Comparison of ENCODE assay signal across 18 cellular contexts in genomic region chr3:65101450-65101849, GRCh38.
DNase-seq lines count a peak whose midpoint lies in the region; ATAC-seq and TF ChIP-seq lines count a peak whose summit lies in the region.
"Had no signal": no experiment of that assay in that cellular context is flagged by ENCODE, and none has a peak within 500 bp of the region (broad histone marks: within the 10 kb centered on the region; RNA-seq: fewer than 3 reads in every experiment).

No MANE protein-coding gene starts in this region.

- POLR2A ChIA-PET in activated CD8-positive, alpha-beta T cell treated with anti-CD3 and anti-CD28 coated beads for 36 hours (lab: Charles Lee): no interaction called here

- DNase-seq in NCI-H226 (peak; percentile 77), astrocyte of the hippocampus (ENCODE audit: low read depth, low spot score) (peak; percentile 16), mesendoderm (no peak), A172 (ENCODE audit: low spot score) (no peak), glutamatergic neuron (no peak), NCI-H524 (lab: John Stamatoyannopoulos, UW) (no peak)
- no peak for DNase-seq in activated CD8-positive, alpha-beta T cell treated with anti-CD3 and anti-CD28 coated beads for 36 hours
- DNase-seq: 8988T, DMS 273 treated with DMSO at 0.1 percent for 48 hours, DMS53, DND-41, EL, H9 had no signal

- no peaks in the 10 kb centered on the region for H3K27me3 ChIP-seq in mesendoderm (ENCODE audit: insufficient read depth, low read length, poor library complexity)
- H3K27me3 ChIP-seq: BLaER1 treated with 17β-estradiol and CSF1 and Interleukin-3, amounts not matched to agents 10 nM and 100 nM had no signal

- H3K56ac ChIP-seq in mesendoderm (ENCODE audit: low read length): no peak overlapping the region

- no peak overlapping the region for H2BK15ac ChIP-seq in mesendoderm (replicated peaks; ENCODE audit: low read depth)

- CTCF ChIA-PET in activated CD8-positive, alpha-beta T cell treated with anti-CD3 and anti-CD28 coated beads for 36 hours (lab: Charles Lee): no interaction called here

- no CpG with 5 or more reads among the region's 1 CpG for WGBS in mesendoderm (ENCODE audit: extremely low coverage, insufficient coverage, low lambda C conversion rate)

- H3K18ac ChIP-seq in mesendoderm (ENCODE audit: low read length): peak overlapping the region; percentile 51

- no peak overlapping the region for H3K27ac Mint-ChIP-seq in glutamatergic neuron (ENCODE audit: unreplicated experiment)
- H3K27ac Mint-ChIP-seq in activated CD8-positive, alpha-beta T cell treated with anti-CD3 and anti-CD28 coated beads for 36 hours: no peak overlapping the region
- H3K27ac Mint-ChIP-seq: B cell; CD8-positive, alpha-beta T cell; H9 had no signal

- no peak overlapping the region for H3K4me2 ChIP-seq in mesendoderm (ENCODE audit: low read length)
- H3K4me2 ChIP-seq: BLaER1 treated with 17β-estradiol and CSF1 and Interleukin-3, amounts not matched to agents 10 nM and 100 nM had no signal

- no peak overlapping the region for H3K9ac ChIP-seq in mesendoderm (ENCODE audit: low read length)
- H3K9ac ChIP-seq: BLaER1 treated with 17β-estradiol and CSF1 and Interleukin-3, amounts not matched to agents 10 nM and 100 nM had no signal

- H3K4ac ChIP-seq in mesendoderm (ENCODE audit: low read depth, low read length): no peak overlapping the region

- no peaks in the 10 kb centered on the region for H3K4me1 ChIP-seq in mesendoderm (ENCODE audit: control insufficient read depth, low read depth, low read length)
- H3K4me1 ChIP-seq: BLaER1 treated with 17β-estradiol and CSF1 and Interleukin-3, amounts not matched to agents 10 nM and 100 nM had no signal

- no peak overlapping the region for H3K4me3 Mint-ChIP-seq in glutamatergic neuron (ENCODE audit: unreplicated experiment)
- H3K4me3 Mint-ChIP-seq in activated CD8-positive, alpha-beta T cell treated with anti-CD3 and anti-CD28 coated beads for 36 hours: no peak overlapping the region
- H3K4me3 Mint-ChIP-seq: B cell; CD8-positive, alpha-beta T cell; H9 had no signal

- H3K27me3 Mint-ChIP-seq in glutamatergic neuron (ENCODE audit: unreplicated experiment): no peaks in the 10 kb centered on the region
- no peaks in the 10 kb centered on the region for H3K27me3 Mint-ChIP-seq in activated CD8-positive, alpha-beta T cell treated with anti-CD3 and anti-CD28 coated beads for 36 hours
- H3K27me3 Mint-ChIP-seq: B cell had no signal

- TF ChIP-seq CTCF in glutamatergic neuron (IDR thresholded peaks at IDR 0.05; ENCODE audit: partially characterized antibody, unreplicated experiment): no peak
- no peak for TF ChIP-seq CTCF in activated CD8-positive, alpha-beta T cell treated with anti-CD3 and anti-CD28 coated beads for 36 hours (IDR thresholded peaks at IDR 0.05)

- H3K27ac ChIP-seq in mesendoderm (ENCODE audit: low read depth, low read length): no peak overlapping the region
- H3K27ac ChIP-seq: BLaER1 treated with 17β-estradiol and CSF1 and Interleukin-3, amounts not matched to agents 10 nM and 100 nM had no signal

- H3K36me3 ChIP-seq in mesendoderm (ENCODE audit: control insufficient read depth, insufficient read depth, low read length): no peaks in the 10 kb centered on the region
- H3K36me3 ChIP-seq: BLaER1 treated with 17β-estradiol and CSF1 and Interleukin-3, amounts not matched to agents 10 nM and 100 nM had no signal

- intact Hi-C loops in activated CD8-positive, alpha-beta T cell treated with anti-CD3 and anti-CD28 coated beads for 36 hours (cut with micrococcal nuclease): no loop called here

- no peak overlapping the region for H2BK5ac ChIP-seq in mesendoderm (ENCODE audit: low read length)

- no peak overlapping the region for H2AK5ac ChIP-seq in mesendoderm (ENCODE audit: low read length)

- H3K36me3 Mint-ChIP-seq in glutamatergic neuron (ENCODE audit: unreplicated experiment): no peaks in the 10 kb centered on the region
- H3K36me3 Mint-ChIP-seq in activated CD8-positive, alpha-beta T cell treated with anti-CD3 and anti-CD28 coated beads for 36 hours (ENCODE audit: low read depth): no peaks in the 10 kb centered on the region
- H3K36me3 Mint-ChIP-seq: CD8-positive, alpha-beta T cell had no signal

- no peaks in the 10 kb centered on the region for H3K9me3 Mint-ChIP-seq in glutamatergic neuron (ENCODE audit: unreplicated experiment)
- peaks cover 1% of the 10 kb centered on the region for H3K9me3 Mint-ChIP-seq in activated CD8-positive, alpha-beta T cell treated with anti-CD3 and anti-CD28 coated beads for 36 hours
- H3K9me3 Mint-ChIP-seq: CD8-positive, alpha-beta T cell; H9 had no signal

- no peak overlapping the region for H4K8ac ChIP-seq in mesendoderm (ENCODE audit: low read depth, low read length)

- no peak overlapping the region for H4K5ac ChIP-seq in mesendoderm (ENCODE audit: low read length)

- H3K4me1 Mint-ChIP-seq in glutamatergic neuron (ENCODE audit: low read depth, unreplicated experiment): no peaks in the 10 kb centered on the region
- H3K4me1 Mint-ChIP-seq in activated CD8-positive, alpha-beta T cell treated with anti-CD3 and anti-CD28 coated beads for 36 hours (ENCODE audit: low read depth): no peaks in the 10 kb centered on the region
- H3K4me1 Mint-ChIP-seq: B cell had no signal

- no peak overlapping the region for H2BK120ac ChIP-seq in mesendoderm (ENCODE audit: low read depth, low read length)

- H3K23ac ChIP-seq in mesendoderm (ENCODE audit: low read length): no peak overlapping the region

- H3K79me2 ChIP-seq in mesendoderm (ENCODE audit: control insufficient read depth, insufficient read depth, low read length): no peaks in the 10 kb centered on the region

- no peak overlapping the region for H3K4me3 ChIP-seq in mesendoderm (ENCODE audit: low read length)
- H3K4me3 ChIP-seq: BLaER1 treated with 17β-estradiol and CSF1 and Interleukin-3, amounts not matched to agents 10 nM and 100 nM; GM12878 had no signal

- no peak for ATAC-seq in activated CD8-positive, alpha-beta T cell treated with anti-CD3 and anti-CD28 coated beads for 36 hours
- ATAC-seq: CD8-positive, alpha-beta T cell; GM12878; HepG2 had no signal

- no peaks in the 10 kb centered on the region for H3K79me1 ChIP-seq in mesendoderm (ENCODE audit: low read length)

Comparison
In these comparisons a context has a peak if more than half of its experiments do, and no peak if none do; other contexts are left out.
1. DNase-seq: peak in NCI-H226 (single experiment) and astrocyte of the hippocampus (single experiment); none in mesendoderm (single experiment), A172 (single experiment), glutamatergic neuron (single experiment), NCI-H524 (0 of 2) and activated CD8-positive, alpha-beta T cell treated with anti-CD3 and anti-CD28 coated beads for 36 hours (single experiment).